ENCODE assay signal across 23 cellular contexts in the genomic region with DNA sequence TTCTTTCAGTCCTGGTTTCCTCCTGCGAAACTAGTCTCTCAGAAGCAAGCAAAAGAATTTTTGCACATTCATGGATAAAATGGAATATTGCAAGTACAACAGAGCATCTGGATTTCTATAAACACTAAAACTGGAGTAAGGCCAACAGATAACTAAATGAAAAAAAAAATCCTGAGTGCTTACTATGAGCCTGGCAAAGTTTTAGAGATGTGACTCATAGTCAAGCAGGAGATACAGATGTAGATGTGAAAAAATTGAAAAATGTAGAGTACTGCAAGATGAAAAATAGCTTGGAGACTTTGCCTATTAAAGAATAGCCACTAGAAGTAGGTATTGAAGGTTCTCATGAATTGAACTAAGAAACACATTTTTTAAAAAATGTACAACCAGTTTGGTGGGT.
A peak's percentile ranks its signal among the peaks of the same experiment; 100 is the strongest.
DNase-seq lines count a peak whose midpoint lies in the region; FAIRE-seq and TF ChIP-seq lines count a peak whose summit lies in the region.
"Had no signal": no experiment of that assay in that cellular context is flagged by ENCODE, and none has a peak within 500 bp of the region (broad histone marks: within the 10 kb centered on the region; RNA-seq: fewer than 3 reads in every experiment).

No MANE protein-coding gene starts in this region.

- TF ChIP-seq CTCF in endothelial cell of umbilical vein (IDR thresholded peaks at IDR 0.05; ENCODE audit: extremely low read depth in 1 of 2, insufficient read depth in 1 of 2, low read depth in 1 of 2, low read length in 2 of 2) (no peak), nephron (IDR thresholded peaks at IDR 0.05; ENCODE audit: unreplicated experiment in 3 of 3) (no peak), H9 (conservative IDR thresholded peaks at IDR 0.05) (no peak)

- H3K9me3 ChIP-seq in endothelial cell of umbilical vein (replicated peaks; ENCODE audit: control insufficient read depth, insufficient read depth, low read length): no peaks in the 10 kb centered on the region
- no peaks in the 10 kb centered on the region for H3K9me3 ChIP-seq in H9 (ENCODE audit: control insufficient read depth, low read depth, low read length)
- H3K9me3 ChIP-seq: neutrophil, Peyer's patch, vagina had no signal

- H3K23me2 ChIP-seq in H9 (ENCODE audit: insufficient read length, low read depth, low read length, poor library complexity, severe bottlenecking): no peaks in the 10 kb centered on the region

- no peak overlapping the region for H3K23ac ChIP-seq in H9 (ENCODE audit: insufficient read length, low read depth, low read length)

- no peak overlapping the region for H3K9ac ChIP-seq in endothelial cell of umbilical vein (replicated peaks; ENCODE audit: extremely low read depth, insufficient read depth, low read length)
- H3K9ac ChIP-seq in H9 (ENCODE audit: extremely low read depth, insufficient read length, low read length): no peak overlapping the region

- POLR2A ChIA-PET in endothelial cell of umbilical vein (lab: Charles Lee): no interaction called here

- H2BK20ac ChIP-seq in H9 (ENCODE audit: low read depth, low read length, poor library complexity, severe bottlenecking): no peak overlapping the region

- H3K27me3 ChIP-seq in endothelial cell of umbilical vein (ENCODE audit: control insufficient read depth in 2 of 2, insufficient read depth in 2 of 2, low read length in 2 of 2): no peaks in the 10 kb centered on the region
- H3K27me3 ChIP-seq in H9 (ENCODE audit: insufficient read depth, low read length): no peaks in the 10 kb centered on the region
- H3K27me3 ChIP-seq: esophagus muscularis mucosa, neutrophil, Peyer's patch, vagina had no signal

- CTCF ChIA-PET in endothelial cell of umbilical vein (lab: Charles Lee): interaction anchor here (0.7 kb wide), 1 partner anchor 39 kb away, joined by 3 read pairs; no protein-coding TSS in a partner anchor

- H3K27ac Mint-ChIP-seq in nephron (peak overlapping the region in 2 of 3 experiments; percentile 21 to 38), H9 (no peak overlapping the region)
- H3K27ac Mint-ChIP-seq: activated CD4-positive, alpha-beta T cell treated with anti-CD3 and anti-CD28 coated beads, Interleukin-2, amount 10 ng/mL, durations not matched to agents 7 days and 5 days had no signal

- H3K27me3 Mint-ChIP-seq in nephron (ENCODE audit: low read depth) (peaks cover 3% of the 10 kb centered on the region), H9 (ENCODE audit: low read depth) (no peaks in the 10 kb centered on the region)
- H3K27me3 Mint-ChIP-seq: activated CD4-positive, alpha-beta T cell treated with anti-CD3 and anti-CD28 coated beads, Interleukin-2, amount 10 ng/mL, durations not matched to agents 7 days and 5 days; brain had no signal

- DNase-seq in EH (ENCODE audit: low read depth) (peak; percentile 82), RKO (ENCODE audit: low spot score) (peak; percentile 8), endothelial cell of umbilical vein (ENCODE audit: low read depth, low spot score) (no peak), H9 (no peak), AML-193 (lab: John Stamatoyannopoulos, UW) (no peak), mucosa of gallbladder (ENCODE audit: low spot score) (no peak)
- DNase-seq in stimulated activated CD4-positive, alpha-beta T cell treated with anti-CD3 and anti-CD28 coated beads, Interleukin-2, amount 100 ng/mL, for 24 hours: no peak
- DNase-seq: activated CD4-positive, alpha-beta T cell treated with anti-CD3 and anti-CD28 coated beads, Interleukin-2, amount 10 ng/mL, durations not matched to agents 7 days and 5 days; activated CD8-positive, alpha-beta memory T cell treated with anti-CD3 and anti-CD28 coated beads, Interleukin-2, amount 50 U/mL, for 48 hours; COR-L47; hippocampal formation; Karpas-422; midbrain; NCI-H1417; NCI-H2171 treated with DMSO at 0.1 percent for 48 hours; Peyer's patch; right cardiac atrium had no signal

- H4K20me1 ChIP-seq in endothelial cell of umbilical vein (replicated peaks; ENCODE audit: control insufficient read depth, extremely low read depth, insufficient read depth, low read length) (no peaks in the 10 kb centered on the region), H9 (ENCODE audit: control insufficient read depth, insufficient read depth, insufficient read length) (no peaks in the 10 kb centered on the region)

- no peak overlapping the region for H2AFZ ChIP-seq in endothelial cell of umbilical vein (ENCODE audit: low read depth, low read length)
- H2AFZ ChIP-seq in H9 (ENCODE audit: low read length): no peak overlapping the region

- H3K36me3 ChIP-seq in endothelial cell of umbilical vein (ENCODE audit: control insufficient read depth in 2 of 2, extremely low read depth in 1 of 2, insufficient read depth in 2 of 2, low read length in 2 of 2): no peaks in the 10 kb centered on the region
- H3K36me3 ChIP-seq: esophagus muscularis mucosa, neutrophil, Peyer's patch, vagina had no signal

- H3K4me3 ChIP-seq in endothelial cell of umbilical vein (replicated peaks in 1 of 3; ENCODE audit: insufficient read depth in 1 of 3, low read depth in 1 of 3, low read length in 3 of 3): no peak overlapping the region
- H3K4me3 ChIP-seq: esophagus muscularis mucosa, Peyer's patch, vagina had no signal

- H3K36me3 Mint-ChIP-seq in nephron (ENCODE audit: low read depth): no peaks in the 10 kb centered on the region
- peaks cover 8 to 19% (median 8%) of the 10 kb centered on the region in 3 experiments; a peak in 5 of 7 replicates for H3K36me3 Mint-ChIP-seq in H9 (ENCODE audit: insufficient read depth in 1 of 3, low read depth in 3 of 3)
- H3K36me3 Mint-ChIP-seq: brain had no signal

- dilution Hi-C loops in endothelial cell of umbilical vein (cut with MboI; ENCODE audit: extremely low pct_ligation_motif_present, low sequenced_read_pairs): no loop called here

- no CpG with 5 or more reads among the region's 1 CpG for WGBS in H9 (ENCODE audit: extremely low coverage, insufficient read length, low lambda C conversion rate)

- no peak overlapping the region for H3K56ac ChIP-seq in H9 (ENCODE audit: insufficient read length, low read depth, low read length)

- H3K4me3 Mint-ChIP-seq in nephron (no peak overlapping the region), H9 (no peak overlapping the region)
- H3K4me3 Mint-ChIP-seq: activated CD4-positive, alpha-beta T cell treated with anti-CD3 and anti-CD28 coated beads, Interleukin-2, amount 10 ng/mL, durations not matched to agents 7 days and 5 days; brain had no signal

- no peak overlapping the region for H2BK15ac ChIP-seq in H9 (ENCODE audit: low read depth, low read length)

- peaks cover 6% of the 10 kb centered on the region for H3K9me3 Mint-ChIP-seq in nephron
- peaks cover 15 to 17% of the 10 kb centered on the region in 2 experiments for H3K9me3 Mint-ChIP-seq in H9
- H3K9me3 Mint-ChIP-seq: activated CD4-positive, alpha-beta T cell treated with anti-CD3 and anti-CD28 coated beads, Interleukin-2, amount 10 ng/mL, durations not matched to agents 7 days and 5 days had no signal

- no peak overlapping the region for H3T11ph ChIP-seq in H9 (ENCODE audit: low read length)

- no peak overlapping the region for H2BK120ac ChIP-seq in H9 (ENCODE audit: low read depth, low read length, poor library complexity, severe bottlenecking)

- H3K4me2 ChIP-seq in endothelial cell of umbilical vein (ENCODE audit: insufficient read depth, low read length): no peak overlapping the region
- H3K4me2 ChIP-seq in H9 (ENCODE audit: insufficient read depth, insufficient read length, low read length): no peak overlapping the region

- no peak for FAIRE-seq in endothelial cell of umbilical vein (lab: Jason Lieb, UNC)
- FAIRE-seq: G401.6 had no signal

- BruUV-seq in endothelial cell of umbilical vein (replicated peaks; lab: Mats Ljungman, UMichigan): no TSS peak

- H4K5ac ChIP-seq in H9 (ENCODE audit: insufficient read length, low read depth, low read length): no peak overlapping the region

- peaks cover 15% of the 10 kb centered on the region for H3K4me1 Mint-ChIP-seq in nephron
- H3K4me1 Mint-ChIP-seq in H9: peaks cover 0 to 4% of the 10 kb centered on the region in 2 experiments; a peak in 2 of 4 replicates
- H3K4me1 Mint-ChIP-seq: activated CD4-positive, alpha-beta T cell treated with anti-CD3 and anti-CD28 coated beads, Interleukin-2, amount 10 ng/mL, durations not matched to agents 7 days and 5 days; brain had no signal

- no peak overlapping the region for H3K4ac ChIP-seq in H9 (ENCODE audit: low read depth, low read length)

- no peak overlapping the region for H4K8ac ChIP-seq in H9 (replicated peaks; ENCODE audit: insufficient read length, low read depth, low read length)

- intact Hi-C loops in endothelial cell of umbilical vein (cut with micrococcal nuclease): no loop called here

- H3K79me1 ChIP-seq in H9 (ENCODE audit: insufficient read depth, low read depth, low read length, poor library complexity, severe bottlenecking): no peaks in the 10 kb centered on the region

- no peak overlapping the region for H3K18ac ChIP-seq in H9 (ENCODE audit: insufficient read length, low read depth, low read length)

- H2BK5ac ChIP-seq in H9 (ENCODE audit: insufficient read length, low read length): no peak overlapping the region

- TF ChIP-seq POLR2A in endothelial cell of umbilical vein (IDR thresholded peaks at IDR 0.05; ENCODE audit: low read depth, low read length): no peak

- H3K9me1 ChIP-seq in endothelial cell of umbilical vein (replicated peaks; ENCODE audit: control insufficient read depth, extremely low read depth, insufficient read depth, low read length): no peaks in the 10 kb centered on the region

- H3K4me1 ChIP-seq in endothelial cell of umbilical vein (ENCODE audit: control insufficient read depth, extremely low read depth, insufficient read depth, low read length) (no peaks in the 10 kb centered on the region), H9 (ENCODE audit: insufficient read depth, low read length) (no peaks in the 10 kb centered on the region)
- H3K4me1 ChIP-seq: esophagus muscularis mucosa, Peyer's patch, vagina had no signal

- H2BK12ac ChIP-seq in H9 (ENCODE audit: insufficient read length, low read depth, low read length): no peak overlapping the region

- H3K14ac ChIP-seq in H9 (ENCODE audit: insufficient read depth, low read length): no peak overlapping the region

- H4K91ac ChIP-seq in H9 (ENCODE audit: insufficient read length, low read depth, low read length): no peak overlapping the region

- H3K27ac ChIP-seq in endothelial cell of umbilical vein (ENCODE audit: insufficient read depth, low read depth, low read length) (no peak overlapping the region), H9 (ENCODE audit: insufficient read length, low read depth, low read length) (no peak overlapping the region)
- H3K27ac ChIP-seq: esophagus muscularis mucosa, neutrophil, Peyer's patch, vagina had no signal

- H2AK5ac ChIP-seq in H9 (ENCODE audit: insufficient read length, low read length): no peak overlapping the region

- H3K79me2 ChIP-seq in endothelial cell of umbilical vein (ENCODE audit: control insufficient read depth, insufficient read depth, low read length) (no peaks in the 10 kb centered on the region), H9 (ENCODE audit: insufficient read depth, low read length) (no peaks in the 10 kb centered on the region)

TF ChIP-seq in endothelial cell of umbilical vein, 7 proteins besides CTCF, POLR2A, EP300 and RAD21 (continues in another document):
- peak; percentile 17 for TF ChIP-seq FOS (IDR thresholded peaks at IDR 0.05; ENCODE audit: borderline replicate concordance, insufficient read depth, low read length)

Comparison
In these comparisons a context has a peak if more than half of its experiments do, and no peak if none do; other contexts are left out.
1. DNase-seq: peak in EH (single experiment) and RKO (single experiment); none in endothelial cell of umbilical vein (single experiment), H9 (single experiment), stimulated activated CD4-positive, alpha-beta T cell treated with anti-CD3 and anti-CD28 coated beads, Interleukin-2, amount 100 ng/mL, for 24 hours (0 of 2), AML-193 (0 of 2) and mucosa of gallbladder (single experiment).
2. H3K27ac Mint-ChIP-seq: peak in nephron (2 of 3); none in H9 (0 of 3).